ENCODE assay signal across 17 cellular contexts in the genomic region with DNA sequence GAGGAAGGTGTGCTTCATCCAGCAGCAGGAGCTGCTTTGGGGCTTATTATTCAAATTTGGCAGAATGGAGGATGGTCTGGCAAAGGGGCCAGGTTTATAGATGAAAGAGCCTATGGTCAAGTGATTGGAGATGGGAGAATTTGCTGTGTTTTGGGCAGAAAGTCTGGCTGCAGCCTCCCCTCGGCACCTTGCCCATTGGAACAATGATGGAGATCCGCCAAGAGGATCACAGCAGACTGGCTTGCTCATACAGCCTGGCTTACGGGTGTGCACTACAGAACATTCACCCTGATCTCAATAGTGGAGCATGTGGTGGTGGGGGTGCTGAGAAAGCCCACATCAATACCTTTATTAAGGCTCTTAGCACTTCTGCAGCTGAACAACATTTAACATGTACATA.
DNase-seq lines count a peak whose midpoint lies in the region; ATAC-seq, FAIRE-seq and TF ChIP-seq lines count a peak whose summit lies in the region.
"Had no signal": no experiment of that assay in that cellular context is flagged by ENCODE, and none has a peak within 500 bp of the region (broad histone marks: within the 10 kb centered on the region; RNA-seq: fewer than 3 reads in every experiment).

No MANE protein-coding gene starts in this region.

- H3K36me3 ChIP-seq in endothelial cell of umbilical vein (ENCODE audit: control insufficient read depth in 2 of 2, extremely low read depth in 1 of 2, insufficient read depth in 2 of 2, low read length in 2 of 2) (no peaks in the 10 kb centered on the region), uterus (peaks cover 0 to 5% of the 10 kb centered on the region in 2 donors)
- H3K36me3 ChIP-seq in CD4-positive, alpha-beta memory T cell (ENCODE audit: insufficient read depth, low read length): no peaks in the 10 kb centered on the region
- H3K36me3 ChIP-seq: BLaER1 treated with 17β-estradiol and CSF1 and Interleukin-3, amounts not matched to agents 10 nM and 100 nM; gastroesophageal sphincter had no signal

- no peak for ATAC-seq in GM18907 (IDR thresholded peaks at IDR 0.05; ENCODE audit: unreplicated experiment)
- ATAC-seq: activated CD4-positive, CD25-positive, alpha-beta regulatory T cell treated with anti-CD3 and anti-CD28 coated beads, Interleukin-2, amount 50 U/mL, for 24 hours; gastroesophageal sphincter had no signal

- no peaks in the 10 kb centered on the region for H4K20me1 ChIP-seq in endothelial cell of umbilical vein (replicated peaks; ENCODE audit: control insufficient read depth, extremely low read depth, insufficient read depth, low read length)
- H4K20me1 ChIP-seq: BLaER1 treated with 17β-estradiol and CSF1 and Interleukin-3, amounts not matched to agents 10 nM and 100 nM had no signal

- TF ChIP-seq POLR2A in endothelial cell of umbilical vein (IDR thresholded peaks at IDR 0.05; ENCODE audit: low read depth, low read length) (no peak), uterus (IDR thresholded peaks at IDR 0.05) (no peak)

- POLR2A ChIA-PET in endothelial cell of umbilical vein (lab: Charles Lee): no interaction called here
- POLR2A ChIA-PET in CD4-positive, alpha-beta memory T cell (lab: Charles Lee; ENCODE audit: partially characterized antibody): no interaction called here

- H3K27me3 ChIP-seq in endothelial cell of umbilical vein (ENCODE audit: control insufficient read depth in 2 of 2, insufficient read depth in 2 of 2, low read length in 2 of 2): no peaks in the 10 kb centered on the region
- no peaks in the 10 kb centered on the region for H3K27me3 ChIP-seq in CD4-positive, alpha-beta memory T cell (ENCODE audit: insufficient read depth, low read length)
- H3K27me3 ChIP-seq in uterus: no peaks in the 10 kb centered on the region
- H3K27me3 ChIP-seq: BLaER1 treated with 17β-estradiol and CSF1 and Interleukin-3, amounts not matched to agents 10 nM and 100 nM; gastroesophageal sphincter had no signal

- H3K9me3 Mint-ChIP-seq in CD4-positive, alpha-beta memory T cell: no peaks in the 10 kb centered on the region
- H3K9me3 Mint-ChIP-seq: activated naive CD8-positive, alpha-beta T cell treated with anti-CD3 and anti-CD28 coated beads, Interleukin-2, amount 10 ng/mL, durations not matched to agents 7 days and 5 days had no signal

- no TSS peak for BruUV-seq in endothelial cell of umbilical vein (replicated peaks; lab: Mats Ljungman, UMichigan)

- H3K9me3 ChIP-seq in endothelial cell of umbilical vein (replicated peaks; ENCODE audit: control insufficient read depth, insufficient read depth, low read length) (no peaks in the 10 kb centered on the region), uterus (no peaks in the 10 kb centered on the region)
- no peaks in the 10 kb centered on the region for H3K9me3 ChIP-seq in CD4-positive, alpha-beta memory T cell (ENCODE audit: control insufficient read depth in 1 of 2, low read length in 2 of 2)
- H3K9me3 ChIP-seq: gastroesophageal sphincter had no signal

- dilution Hi-C loops in endothelial cell of umbilical vein (cut with MboI; ENCODE audit: extremely low pct_ligation_motif_present, low sequenced_read_pairs): no loop called here

- no peak overlapping the region for H3K4me3 ChIP-seq in endothelial cell of umbilical vein (replicated peaks in 1 of 3; ENCODE audit: insufficient read depth in 1 of 3, low read depth in 1 of 3, low read length in 3 of 3)
- H3K4me3 ChIP-seq in CD4-positive, alpha-beta memory T cell (ENCODE audit: low read length in 2 of 2): no peak overlapping the region
- H3K4me3 ChIP-seq in uterus: no peak overlapping the region
- H3K4me3 ChIP-seq: BLaER1 treated with 17β-estradiol and CSF1 and Interleukin-3, amounts not matched to agents 10 nM and 100 nM; coronary artery; gastroesophageal sphincter had no signal

- FAIRE-seq in endothelial cell of umbilical vein (lab: Jason Lieb, UNC): peak; percentile 55
- FAIRE-seq: islet of Langerhans had no signal

- no peaks in the 10 kb centered on the region for H3K36me3 Mint-ChIP-seq in CD4-positive, alpha-beta memory T cell
- H3K36me3 Mint-ChIP-seq: activated naive CD8-positive, alpha-beta T cell treated with anti-CD3 and anti-CD28 coated beads, Interleukin-2, amount 10 ng/mL, durations not matched to agents 7 days and 5 days had no signal

- peak; percentile 88 for DNase-seq in G401 (ENCODE audit: low spot score)
- DNase-seq in NCI-H2196 treated with DMSO at 0.1 percent for 48 hours (lab: John Stamatoyannopoulos, UW; ENCODE audit: unreplicated experiment): peak; percentile 26
- DNase-seq in endothelial cell of umbilical vein (ENCODE audit: low read depth, low spot score): peak; percentile 76
- peak; percentile 11 for DNase-seq in occipital lobe (lab: John Stamatoyannopoulos, UW)
- DNase-seq in CD4-positive, alpha-beta memory T cell: no peak
- DNase-seq in T1000 (lab: John Stamatoyannopoulos, UW): no peak
- no peak for DNase-seq in uterus
- DNase-seq: activated naive CD8-positive, alpha-beta T cell treated with anti-CD3 and anti-CD28 coated beads, Interleukin-2, amount 10 ng/mL, durations not matched to agents 7 days and 5 days; NCI-H2171; OCI-M1; stimulated activated CD4-positive, alpha-beta T cell treated with anti-CD3 and anti-CD28 coated beads, Interleukin-2, amount 100 ng/mL, for 48 hours had no signal

- H3K4me2 ChIP-seq in endothelial cell of umbilical vein (ENCODE audit: insufficient read depth, low read length): no peak overlapping the region
- H3K4me2 ChIP-seq: BLaER1 treated with 17β-estradiol and CSF1 and Interleukin-3, amounts not matched to agents 10 nM and 100 nM had no signal

- peaks cover 15 to 16% of the 10 kb centered on the region in 2 donors for H3K27me3 Mint-ChIP-seq in CD4-positive, alpha-beta memory T cell
- H3K27me3 Mint-ChIP-seq: activated naive CD8-positive, alpha-beta T cell treated with anti-CD3 and anti-CD28 coated beads, Interleukin-2, amount 10 ng/mL, durations not matched to agents 7 days and 5 days had no signal

- no peak overlapping the region for H3K27ac Mint-ChIP-seq in CD4-positive, alpha-beta memory T cell
- H3K27ac Mint-ChIP-seq: activated naive CD8-positive, alpha-beta T cell treated with anti-CD3 and anti-CD28 coated beads, Interleukin-2, amount 10 ng/mL, durations not matched to agents 7 days and 5 days had no signal

- intact Hi-C loops in endothelial cell of umbilical vein (cut with micrococcal nuclease): no loop called here
- intact Hi-C loops in CD4-positive, alpha-beta memory T cell (cut with micrococcal nuclease): no loop called here
- intact Hi-C loops in uterus (cut with DNase I; ENCODE audit: low total_unique reads): no loop called here

- no peaks in the 10 kb centered on the region for H3K4me1 Mint-ChIP-seq in CD4-positive, alpha-beta memory T cell
- H3K4me1 Mint-ChIP-seq: activated naive CD8-positive, alpha-beta T cell treated with anti-CD3 and anti-CD28 coated beads, Interleukin-2, amount 10 ng/mL, durations not matched to agents 7 days and 5 days had no signal

- H3K79me2 ChIP-seq in endothelial cell of umbilical vein (ENCODE audit: control insufficient read depth, insufficient read depth, low read length): no peaks in the 10 kb centered on the region

- H3K4me3 Mint-ChIP-seq in CD4-positive, alpha-beta memory T cell: no peak overlapping the region
- H3K4me3 Mint-ChIP-seq: activated naive CD8-positive, alpha-beta T cell treated with anti-CD3 and anti-CD28 coated beads, Interleukin-2, amount 10 ng/mL, durations not matched to agents 7 days and 5 days had no signal

- no peak for TF ChIP-seq CTCF in endothelial cell of umbilical vein (IDR thresholded peaks at IDR 0.05; ENCODE audit: extremely low read depth in 1 of 2, insufficient read depth in 1 of 2, low read depth in 1 of 2, low read length in 2 of 2)
- TF ChIP-seq CTCF in uterus (IDR thresholded peaks at IDR 0.05): no peak

- no peaks in the 10 kb centered on the region for H3K9me1 ChIP-seq in endothelial cell of umbilical vein (replicated peaks; ENCODE audit: control insufficient read depth, extremely low read depth, insufficient read depth, low read length)

- in situ Hi-C loops in G401 (cut with HindIII; ENCODE audit: low sequenced_read_pairs): no loop called here

- CTCF ChIA-PET in endothelial cell of umbilical vein (lab: Charles Lee): interaction anchor here (1.0 to 1.4 kb wide), 4 partner anchors 11 to 36 kb away, joined by 3 to 6 read pairs (median 4); no protein-coding TSS in a partner anchor
- CTCF ChIA-PET in CD4-positive, alpha-beta memory T cell (lab: Charles Lee; ENCODE audit: partially characterized antibody): interaction anchor here (3.3 kb wide), 1 partner anchor 11 kb away, joined by 15 read pairs; no protein-coding TSS in a partner anchor

- peak overlapping the region; percentile 35 for H2AFZ ChIP-seq in endothelial cell of umbilical vein (ENCODE audit: low read depth, low read length)

- peaks cover 4% of the 10 kb centered on the region for H3K4me1 ChIP-seq in endothelial cell of umbilical vein (ENCODE audit: control insufficient read depth, extremely low read depth, insufficient read depth, low read length)
- H3K4me1 ChIP-seq in CD4-positive, alpha-beta memory T cell (ENCODE audit: insufficient read depth, low read length): no peaks in the 10 kb centered on the region
- no peaks in the 10 kb centered on the region for H3K4me1 ChIP-seq in uterus
- H3K4me1 ChIP-seq: BLaER1 treated with 17β-estradiol and CSF1 and Interleukin-3, amounts not matched to agents 10 nM and 100 nM had no signal

- no peak overlapping the region for H3K27ac ChIP-seq in endothelial cell of umbilical vein (ENCODE audit: insufficient read depth, low read depth, low read length)
- H3K27ac ChIP-seq in CD4-positive, alpha-beta memory T cell (ENCODE audit: low read depth, low read length): no peak overlapping the region
- no peak overlapping the region for H3K27ac ChIP-seq in uterus
- H3K27ac ChIP-seq: BLaER1 treated with 17β-estradiol and CSF1 and Interleukin-3, amounts not matched to agents 10 nM and 100 nM; coronary artery; gastroesophageal sphincter had no signal

- H3K9ac ChIP-seq in endothelial cell of umbilical vein (replicated peaks; ENCODE audit: extremely low read depth, insufficient read depth, low read length): no peak overlapping the region
- H3K9ac ChIP-seq: BLaER1 treated with 17β-estradiol and CSF1 and Interleukin-3, amounts not matched to agents 10 nM and 100 nM had no signal

TF ChIP-seq in endothelial cell of umbilical vein, 7 proteins besides CTCF, POLR2A, EP300 and RAD21 (continues in another document):
- TF ChIP-seq JUN (IDR thresholded peaks at IDR 0.05; ENCODE audit: borderline replicate concordance, insufficient read depth, insufficient read length, low read depth) (no peak), EZH2 (IDR thresholded peaks at IDR 0.05; ENCODE audit: borderline replicate concordance, low read depth, low read length, severe bottlenecking) (no peak), POLR2AphosphoS5 (IDR thresholded peaks at IDR 0.05; ENCODE audit: insufficient read depth, low read depth, low read length) (no peak), FOS (IDR thresholded peaks at IDR 0.05; ENCODE audit: borderline replicate concordance, insufficient read depth, low read length) (no peak), GATA2 (IDR thresholded peaks at IDR 0.05; ENCODE audit: insufficient read depth, insufficient read length, low read depth, low read length) (no peak)
- TF ChIP-seq, protein P1, sequence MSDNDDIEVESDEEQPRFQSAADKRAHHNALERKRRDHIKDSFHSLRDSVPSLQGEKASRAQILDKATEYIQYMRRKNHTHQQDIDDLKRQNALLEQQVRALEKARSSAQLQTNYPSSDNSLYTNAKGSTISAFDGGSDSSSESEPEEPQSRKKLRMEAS (IDR thresholded peaks at IDR 0.05; ENCODE audit: insufficient read depth, insufficient read length): no peak

Comparison
In these comparisons a context has a peak if more than half of its experiments do, and no peak if none do; other contexts are left out.
1. DNase-seq: peak in G401 (single experiment), NCI-H2196 treated with DMSO at 0.1 percent for 48 hours (single experiment), endothelial cell of umbilical vein (single experiment) and occipital lobe (single experiment); none in CD4-positive, alpha-beta memory T cell (0 of 5), T1000 (single experiment) and uterus (0 of 2).